In the genomic region with DNA sequence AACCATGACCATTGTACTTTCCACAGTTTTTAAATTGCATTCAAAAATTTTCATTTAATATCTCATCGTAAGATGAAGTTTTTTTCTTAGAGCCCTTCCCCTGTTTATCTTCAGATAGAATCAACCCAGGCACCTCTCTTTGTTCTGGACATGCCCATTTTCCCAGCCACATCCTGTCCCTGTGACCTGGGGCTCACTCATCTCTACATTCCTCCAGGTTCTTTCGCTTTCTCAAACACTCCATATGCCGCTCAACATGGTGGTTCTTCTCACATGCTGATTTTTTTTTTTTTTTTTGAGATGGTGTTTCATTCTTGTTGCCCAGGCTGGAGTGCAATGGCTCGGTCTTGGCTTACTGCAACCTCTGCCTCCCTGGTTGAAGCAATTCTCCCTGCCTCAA, we compare ENCODE assay signal across 15 cellular contexts. TPM values are rescaled to one million over a fixed set of nuclear protein-coding genes. Genes with fewer than 3 reads are reported as not detected.
"Had no signal": no experiment of that assay in that cellular context is flagged by ENCODE, and none has a peak within 500 bp of the region (broad histone marks: within the 10 kb centered on the region; RNA-seq: fewer than 3 reads in every experiment).

No MANE protein-coding gene starts in this region.

RNA-seq across cellular contexts. Expression of a gene that starts 2.9 kb away (rescaled TPM):
- total RNA-seq: dermis blood vessel endothelial cell, endodermal cell, esophagus mucosa, esophagus squamous epithelium, gastrocnemius medialis, glomerular endothelial cell, kidney, left colon, left lobe of liver, left ventricle myocardium inferior, lung, mammary epithelial cell, mucosa of gallbladder had no signal

RNA-seq across cellular contexts. Expression of a gene that starts 32.4 kb away (rescaled TPM):
- total RNA-seq: mononuclear cell; naive thymus-derived CD4-positive, alpha-beta T cell had no signal
